ENCODE assay signal across 8 cellular contexts in the genomic region with DNA sequence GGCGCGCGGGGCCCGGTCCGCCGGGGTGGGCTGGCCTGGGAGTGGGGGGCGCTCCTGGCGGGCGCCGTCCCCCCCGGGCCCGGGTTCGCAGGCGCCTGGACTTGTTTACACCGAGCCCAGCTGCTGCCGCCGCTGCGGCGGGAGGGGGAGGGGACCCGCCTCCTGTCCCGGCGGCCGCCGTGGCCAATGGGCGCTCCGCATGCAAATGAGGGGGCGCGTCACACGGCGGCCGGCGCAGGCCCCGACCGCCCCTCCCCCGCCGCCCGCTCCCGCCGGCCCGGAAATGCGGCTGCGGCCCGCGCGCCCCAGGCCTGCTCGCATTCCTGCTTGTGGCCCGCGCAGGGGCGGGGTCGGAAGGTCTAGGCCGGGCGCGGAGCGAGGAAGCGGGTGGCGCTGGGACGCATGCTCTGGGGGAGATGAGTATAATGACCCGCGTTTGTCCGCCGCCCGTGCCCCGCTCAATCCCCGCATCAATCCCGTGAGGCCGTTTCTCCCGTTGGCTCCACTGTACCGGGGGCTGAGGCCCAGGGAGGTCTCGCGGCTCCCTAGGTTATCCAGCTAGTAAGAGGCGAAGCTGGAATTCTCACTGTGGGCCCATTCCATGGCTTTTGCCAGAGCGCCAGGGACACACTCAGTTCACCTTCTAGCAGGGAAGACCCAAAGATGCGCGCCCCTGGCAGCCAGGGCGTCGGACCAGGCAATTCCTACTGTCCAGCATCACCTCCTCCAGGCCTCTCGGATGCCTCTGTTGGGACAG. TPM values are rescaled to one million over a fixed set of nuclear protein-coding genes. Genes with fewer than 3 reads are reported as not detected.
A peak's percentile ranks its signal among the peaks of the same experiment; 100 is the strongest.
DNase-seq lines count a peak whose midpoint lies in the region; ATAC-seq, FAIRE-seq and TF ChIP-seq lines count a peak whose summit lies in the region.

A gene with protein sequence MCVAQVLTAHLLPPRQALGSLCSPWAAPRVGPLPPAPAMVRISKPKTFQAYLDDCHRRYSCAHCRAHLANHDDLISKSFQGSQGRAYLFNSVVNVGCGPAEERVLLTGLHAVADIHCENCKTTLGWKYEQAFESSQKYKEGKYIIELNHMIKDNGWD (minus strand): TSS at position 109 of the 757 bp plus-strand sequence. CDS start 731 bp downstream, outside the sequence.

- TF ChIP-seq CTCF in GM12875 (IDR thresholded peaks at IDR 0.05; ENCODE audit: borderline replicate concordance, insufficient read depth, low read depth, low read length) = no peak
- TF ChIP-seq CTCF in activated CD8-positive, alpha-beta T cell treated with anti-CD3 and anti-CD28 coated beads for 36 hours (IDR thresholded peaks at IDR 0.05) = no peak
- TF ChIP-seq CTCF in HepG2 (CRISPR knock-in tag; IDR thresholded peaks at IDR 0.05) = peak; percentile 31

- TF ChIP-seq EP300 in HepG2 (IDR thresholded peaks at IDR 0.05; ENCODE audit: low read depth in 2 of 2, low read length in 2 of 2) (peak; percentile 29 to 39; a peak in 1 of 4 replicates), HepG2 (CRISPR knock-in tag; IDR thresholded peaks at IDR 0.05; ENCODE audit: borderline replicate concordance) (peak; percentile 76; the same call in 1 of the 2 replicates)

- WGBS in HepG2 (ENCODE audit: low lambda C conversion rate) = 38% methylated on average over 26 of the region's 77 CpGs

- H3K9me3 ChIP-seq in HepG2 (ENCODE audit: low read length) = peaks cover 12% of the 10 kb centered on the region

- H3K4me1 Mint-ChIP-seq in activated CD8-positive, alpha-beta T cell treated with anti-CD3 and anti-CD28 coated beads for 36 hours (ENCODE audit: low read depth) = peaks cover 31% of the 10 kb centered on the region

- no peaks in the 10 kb centered on the region for H4K20me1 ChIP-seq in HepG2 (ENCODE audit: insufficient read depth, low read length)

- H3K36me3 Mint-ChIP-seq in activated CD8-positive, alpha-beta T cell treated with anti-CD3 and anti-CD28 coated beads for 36 hours (ENCODE audit: low read depth) = peaks cover 39% of the 10 kb centered on the region

- H3K79me2 ChIP-seq in HepG2 (ENCODE audit: insufficient read depth, low read length) = no peaks in the 10 kb centered on the region

- H3K9ac ChIP-seq in HepG2 (ENCODE audit: insufficient read depth, low read depth, low read length) = peak within 1 kb of the TSS; percentile 72

- peak; percentile 47 for DNase-seq in NCI-H524 treated with DMSO at 0.1 percent for 48 hours (lab: John Stamatoyannopoulos, UW)
- DNase-seq in activated CD8-positive, alpha-beta T cell treated with anti-CD3 and anti-CD28 coated beads for 36 hours = peak; percentile 92
- peak; percentile 75 to 92 for DNase-seq in dermis microvascular lymphatic vessel endothelial cell (ENCODE audit: low read depth in 2 of 2)
- peak; percentile 80 for DNase-seq in HepG2 (ENCODE audit: low spot score)
- DNase-seq in stimulated activated CD4-positive, alpha-beta T cell treated with anti-CD3 and anti-CD28 coated beads, Interleukin-2, amount 100 ng/mL, for 4 hours (ENCODE audit: low read depth) = peak; percentile 80

- peak; percentile 64 to 73 for TF ChIP-seq POLR2A in HepG2 (IDR thresholded peaks at IDR 0.05; ENCODE audit: insufficient read depth in 1 of 2, low read depth in 2 of 2, low read length in 2 of 2)

- H3K4me1 ChIP-seq in HepG2 (ENCODE audit: insufficient read depth, low read length) = peaks cover 42% of the 10 kb centered on the region

- peak within 1 kb of the TSS; percentile 96 for H3K4me2 ChIP-seq in HepG2 (ENCODE audit: low read depth, low read length)

- H3K9me3 Mint-ChIP-seq in activated CD8-positive, alpha-beta T cell treated with anti-CD3 and anti-CD28 coated beads for 36 hours = peaks cover 21% of the 10 kb centered on the region

- peak within 1 kb of the TSS; percentile 35 for H3K4me3 ChIP-seq in GM12875 (ENCODE audit: low read depth, low read length)
- H3K4me3 ChIP-seq in HepG2 (replicated peaks in 1 of 3; ENCODE audit: insufficient read depth in 1 of 3, low read depth in 2 of 3, low read length in 3 of 3) = peak within 1 kb of the TSS; percentile 57 to 82 (median 74)

- peak within 1 kb of the TSS; percentile 83 for H3K4me3 Mint-ChIP-seq in activated CD8-positive, alpha-beta T cell treated with anti-CD3 and anti-CD28 coated beads for 36 hours

- H3K27me3 ChIP-seq in HepG2 (ENCODE audit: control insufficient read depth in 1 of 2, insufficient read depth in 2 of 2, low read length in 2 of 2) = no peaks in the 10 kb centered on the region; a peak in 1 of 5 replicates

- no peaks in the 10 kb centered on the region; a peak in 1 of 5 replicates for H3K36me3 ChIP-seq in HepG2 (replicated peaks in 1 of 2; ENCODE audit: control insufficient read depth in 1 of 2, insufficient read depth in 2 of 2, low read length in 2 of 2)

- intact Hi-C loops in activated CD8-positive, alpha-beta T cell treated with anti-CD3 and anti-CD28 coated beads for 36 hours (cut with micrococcal nuclease) = loop anchor here (10.0 kb wide), 2 partner anchors 279 to 459 kb away; a partner anchor contains a TSS
- intact Hi-C loops in HepG2 (cut with micrococcal nuclease; ENCODE audit: unreplicated experiment) = no loop called here

- FAIRE-seq in HepG2 (lab: Jason Lieb, UNC) = no peak

- POLR2A ChIA-PET in activated CD8-positive, alpha-beta T cell treated with anti-CD3 and anti-CD28 coated beads for 36 hours (lab: Charles Lee) = interaction anchor here (0.9 to 7.5 kb wide), 4 partner anchors 10 to 89 kb away, joined by 3 to 70 read pairs (median 4); a partner anchor contains a TSS
- POLR2A ChIA-PET in HepG2 (lab: Yijun Ruan, JAX) = interaction anchor here (0.6 to 3.0 kb wide), 7 partner anchors 9 to 170 kb away, joined by 3 to 18 read pairs (median 4); a partner anchor contains a TSS

- CTCF ChIA-PET in activated CD8-positive, alpha-beta T cell treated with anti-CD3 and anti-CD28 coated beads for 36 hours (lab: Charles Lee) = interaction anchor here (1.0 to 1.2 kb wide), 3 partner anchors 16 to 64 kb away, joined by 3 to 4 read pairs (median 3); no protein-coding TSS in a partner anchor
- CTCF ChIA-PET in HepG2 (lab: Yijun Ruan, JAX; ENCODE audit: low intra/inter-chr PET ratio, low total read pairs) = no interaction called here

- peak; percentile 44; the same call in 1 of the 2 replicates for TF ChIP-seq RAD21 in HepG2 (CRISPR knock-in tag; IDR thresholded peaks at IDR 0.05)

- ATAC-seq in HG02981 (IDR thresholded peaks at IDR 0.05; ENCODE audit: unreplicated experiment) (peak; percentile 34), HepG2 (peak; percentile 62), HG03095 (IDR thresholded peaks at IDR 0.05; ENCODE audit: unreplicated experiment) (no peak)
- ATAC-seq in activated CD8-positive, alpha-beta T cell treated with anti-CD3 and anti-CD28 coated beads for 36 hours = peak; percentile 45

- peak within 1 kb of the TSS; percentile 53 for H3K27ac ChIP-seq in HepG2 (ENCODE audit: extremely low read length, insufficient read depth, low read length)

- in situ Hi-C loops in HepG2 (cut with HindIII; ENCODE audit: extremely low pct_ligation_motif_present, low pct_unique_long_range_greater_than_20kb) = loop anchor here (25.0 kb wide), 1 partner anchor 541 kb away; no protein-coding TSS in a partner anchor

- H2AFZ ChIP-seq in HepG2 (ENCODE audit: low read length) = no peak within 1 kb of the TSS

- BruUV-seq in HepG2 (replicated peaks; lab: Mats Ljungman, UMichigan) = TSS peak; percentile 81

- peak within 1 kb of the TSS; percentile 88 for H3K27ac Mint-ChIP-seq in activated CD8-positive, alpha-beta T cell treated with anti-CD3 and anti-CD28 coated beads for 36 hours

- H3K27me3 Mint-ChIP-seq in activated CD8-positive, alpha-beta T cell treated with anti-CD3 and anti-CD28 coated beads for 36 hours = no peaks in the 10 kb centered on the region

TF ChIP-seq in HepG2, 621 proteins besides CTCF, POLR2A, EP300 and RAD21 (continues in another document):
- TF ChIP-seq BRD4 (CRISPR knock-in tag; IDR thresholded peaks at IDR 0.05) (peak; percentile 74; the same call in 1 of the 2 replicates), MIER3 (CRISPR knock-in tag; IDR thresholded peaks at IDR 0.05; ENCODE audit: borderline replicate concordance) (peak; percentile 55; the same call in 1 of the 2 replicates)

RNA-seq across cellular contexts. Expression of the gene that starts here (rescaled TPM):
- 10 to 100 TPM; 17.7 to 19.5 TPM for total RNA-seq in activated CD8-positive, alpha-beta T cell treated with anti-CD3 and anti-CD28 coated beads for 36 hours
- total RNA-seq in dermis microvascular lymphatic vessel endothelial cell (13.0 and 27.9 TPM in 2 replicates), HepG2 (2016; rRNA removed; fragmentation: Illumina TruSeq; extraction: Trizol) (4.8 and 5.4 TPM in 2 replicates)
- 15.6 and 18.9 TPM in 2 replicates for total RNA-seq in HepG2 (2016; cell fraction: cytosol; rRNA removed; fragmentation: Illumina TruSeq; extraction: Trizol; ENCODE audit: low read depth)
- 3.6 and 7.4 TPM in 2 replicates for total RNA-seq in HepG2 (2016; cell fraction: insoluble cytoplasmic fraction; rRNA removed; fragmentation: Illumina TruSeq; extraction: Trizol)
- 16.8 and 17.0 TPM in 2 replicates for total RNA-seq in HepG2 (2016; cell fraction: membrane; rRNA removed; fragmentation: Illumina TruSeq; extraction: Trizol)
- total RNA-seq in HepG2 (2016; cell fraction: nucleus; rRNA removed; fragmentation: Illumina TruSeq; extraction: Trizol) = 3.7 and 3.9 TPM in 2 replicates
- 47.0 and 63.6 TPM in 2 replicates for polyA plus RNA-seq in HepG2 (2011; rRNA removed)
- 39.4 and 54.7 TPM in 2 replicates for polyA plus RNA-seq in HepG2 (2011; cell fraction: cytosol; rRNA removed)
- 83.9 and 94.9 TPM in 2 replicates for polyA plus RNA-seq in HepG2 (2011; cell fraction: nucleus; rRNA removed)
- 69.8 and 96.9 TPM in 2 replicates for polyA plus RNA-seq in HepG2 (2012)
- 32.9 and 34.4 TPM in 2 replicates for polyA plus RNA-seq in HepG2 (2016; cell fraction: cytosol; fragmentation: Illumina TruSeq; extraction: Trizol; ENCODE audit: low read depth)
- 7.4 and 9.0 TPM in 2 replicates for polyA plus RNA-seq in HepG2 (2016; cell fraction: insoluble cytoplasmic fraction; fragmentation: Illumina TruSeq; extraction: Trizol; ENCODE audit: low read depth)
- 23.4 and 24.5 TPM in 2 replicates for polyA plus RNA-seq in HepG2 (2016; cell fraction: membrane; fragmentation: Illumina TruSeq; extraction: Trizol; ENCODE audit: low read depth)
- 12.2 and 14.9 TPM in 2 replicates for polyA plus RNA-seq in HepG2 (2016; cell fraction: nucleus; fragmentation: Illumina TruSeq; extraction: Trizol; ENCODE audit: insufficient read depth, low read depth)
- polyA minus RNA-seq in HepG2 (2011; rRNA and poly(A)+ RNA removed; ENCODE audit: low replicate concordance) = 4.9 and 32.0 TPM in 2 replicates
- 14.5 and 16.8 TPM in 2 replicates for polyA minus RNA-seq in HepG2 (2011; cell fraction: cytosol; rRNA and poly(A)+ RNA removed)
- 7.6 and 11.2 TPM in 2 replicates for polyA minus RNA-seq in HepG2 (2011; cell fraction: nucleus; rRNA and poly(A)+ RNA removed)
